In genomic region chr15:25739687-25740121, GRCh38 we compare ENCODE assay signal across 8 cellular contexts.
DNase-seq lines count a peak whose midpoint lies in the region; ATAC-seq, FAIRE-seq and TF ChIP-seq lines count a peak whose summit lies in the region.

No MANE protein-coding gene starts in this region.

- H3K36me3 ChIP-seq in HepG2 (replicated peaks in 1 of 2; ENCODE audit: control insufficient read depth in 1 of 2, insufficient read depth in 2 of 2, low read length in 2 of 2) (no peaks in the 10 kb centered on the region), right lobe of liver (no peaks in the 10 kb centered on the region)

- H3K9me3 Mint-ChIP-seq in activated T-helper 17 cell treated with anti-CD3 and anti-CD28 coated beads, Interleukin-2, amount 50 U/mL, for 72 hours, result no peaks in the 10 kb centered on the region

- CTCF ChIA-PET in HepG2 (lab: Yijun Ruan, JAX; ENCODE audit: low intra/inter-chr PET ratio, low total read pairs), result no interaction called here

- no peaks in the 10 kb centered on the region for H3K9me3 ChIP-seq in HepG2 (ENCODE audit: low read length)
- no peaks in the 10 kb centered on the region for H3K9me3 ChIP-seq in right lobe of liver

- ATAC-seq in HepG2 (peak; percentile 65), right lobe of liver (no peak), left lobe of liver (no peak), HG03521 (IDR thresholded peaks at IDR 0.05; ENCODE audit: unreplicated experiment) (no peak)
- ATAC-seq in activated T-helper 17 cell treated with anti-CD3 and anti-CD28 coated beads, Interleukin-2, amount 50 U/mL, for 72 hours (replicated peaks), result peak; percentile 83

- H3K27me3 ChIP-seq in HepG2 (ENCODE audit: control insufficient read depth in 1 of 2, insufficient read depth in 2 of 2, low read length in 2 of 2), result no peaks in the 10 kb centered on the region; a peak in 1 of 5 replicates
- H3K27me3 ChIP-seq in right lobe of liver, result no peaks in the 10 kb centered on the region

- no peaks in the 10 kb centered on the region for H3K27me3 Mint-ChIP-seq in activated T-helper 17 cell treated with anti-CD3 and anti-CD28 coated beads, Interleukin-2, amount 50 U/mL, for 72 hours

- DNase-seq in HepG2 (ENCODE audit: low spot score) (no peak), right lobe of liver (no peak), NCI-H1694 (lab: John Stamatoyannopoulos, UW) (peak; percentile 40), islet precursor cell (peak; percentile 57), OCI-M1 (lab: John Stamatoyannopoulos, UW) (no peak), left lobe of liver (ENCODE audit: low spot score) (no peak)

- H3K79me2 ChIP-seq in HepG2 (ENCODE audit: insufficient read depth, low read length), result no peaks in the 10 kb centered on the region

- TF ChIP-seq CTCF in HepG2 (CRISPR knock-in tag; IDR thresholded peaks at IDR 0.05) (peak; percentile 40), right lobe of liver (IDR thresholded peaks at IDR 0.05) (peak in 1 of 4 donors; percentile 19)

- TF ChIP-seq POLR2A in HepG2 (IDR thresholded peaks at IDR 0.05; ENCODE audit: insufficient read depth in 1 of 2, low read depth in 2 of 2, low read length in 2 of 2), result no peak
- TF ChIP-seq POLR2A in right lobe of liver (IDR thresholded peaks at IDR 0.05), result no peak

- FAIRE-seq in HepG2 (lab: Jason Lieb, UNC), result no peak

- H3K27ac ChIP-seq in HepG2 (ENCODE audit: extremely low read length, insufficient read depth, low read length) (no peak overlapping the region), right lobe of liver (no peak overlapping the region)

- BruUV-seq in HepG2 (replicated peaks; lab: Mats Ljungman, UMichigan), result no TSS peak

- H3K4me3 Mint-ChIP-seq in activated T-helper 17 cell treated with anti-CD3 and anti-CD28 coated beads, Interleukin-2, amount 50 U/mL, for 72 hours, result no peak overlapping the region

- WGBS in HepG2 (ENCODE audit: low lambda C conversion rate), result 55% methylated on average over 4 of the region's 7 CpGs
- WGBS in right lobe of liver (ENCODE audit: insufficient coverage, low coverage, low lambda C conversion rate, missing lambda C conversion rate), result 38% methylated on average over 4 of the region's 7 CpGs

- no peak overlapping the region for H3K4me2 ChIP-seq in HepG2 (ENCODE audit: low read depth, low read length)

- H3K27ac Mint-ChIP-seq in activated T-helper 17 cell treated with anti-CD3 and anti-CD28 coated beads, Interleukin-2, amount 50 U/mL, for 72 hours, result no peak overlapping the region

- no peak for TF ChIP-seq EP300 in HepG2 (IDR thresholded peaks at IDR 0.05; ENCODE audit: low read depth in 2 of 2, low read length in 2 of 2)
- TF ChIP-seq EP300 in HepG2 (CRISPR knock-in tag; IDR thresholded peaks at IDR 0.05; ENCODE audit: borderline replicate concordance), result no peak

- H3K9ac ChIP-seq in HepG2 (ENCODE audit: insufficient read depth, low read depth, low read length), result no peak overlapping the region

- peaks cover 14% of the 10 kb centered on the region for H3K36me3 Mint-ChIP-seq in activated T-helper 17 cell treated with anti-CD3 and anti-CD28 coated beads, Interleukin-2, amount 50 U/mL, for 72 hours (ENCODE audit: low read depth)

- no peak overlapping the region for H3K4me3 ChIP-seq in HepG2 (replicated peaks in 1 of 3; ENCODE audit: insufficient read depth in 1 of 3, low read depth in 2 of 3, low read length in 3 of 3)
- H3K4me3 ChIP-seq in right lobe of liver, result no peak overlapping the region

- H3K4me1 Mint-ChIP-seq in activated T-helper 17 cell treated with anti-CD3 and anti-CD28 coated beads, Interleukin-2, amount 50 U/mL, for 72 hours, result peaks cover 8% of the 10 kb centered on the region

- H3K4me1 ChIP-seq in HepG2 (ENCODE audit: insufficient read depth, low read length) (no peaks in the 10 kb centered on the region), right lobe of liver (no peaks in the 10 kb centered on the region)

- no peak overlapping the region for H2AFZ ChIP-seq in HepG2 (ENCODE audit: low read length)

- TF ChIP-seq RAD21 in HepG2 (CRISPR knock-in tag; IDR thresholded peaks at IDR 0.05), result no peak

- intact Hi-C loops in HepG2 (cut with micrococcal nuclease; ENCODE audit: unreplicated experiment) (no loop called here), right lobe of liver (cut with DNase I) (no loop called here)

- in situ Hi-C loops in HepG2 (cut with HindIII; ENCODE audit: extremely low pct_ligation_motif_present, low pct_unique_long_range_greater_than_20kb), result no loop called here

- H4K20me1 ChIP-seq in HepG2 (ENCODE audit: insufficient read depth, low read length), result no peaks in the 10 kb centered on the region

- POLR2A ChIA-PET in HepG2 (lab: Yijun Ruan, JAX), result no interaction called here

TF ChIP-seq in HepG2, 621 proteins besides CTCF, POLR2A, EP300 and RAD21:
- TF ChIP-seq KLF15 (CRISPR knock-in tag; IDR thresholded peaks at IDR 0.05; ENCODE audit: borderline replicate concordance) (no peak), STAG1 (CRISPR knock-in tag; IDR thresholded peaks at IDR 0.05) (peak; percentile 56)

Comparison
In these comparisons a context has a peak if more than half of its experiments do, and no peak if none do; other contexts are left out.
1. ATAC-seq: peak in HepG2 (single experiment) and activated T-helper 17 cell treated with anti-CD3 and anti-CD28 coated beads, Interleukin-2, amount 50 U/mL, for 72 hours (single experiment); none in right lobe of liver (0 of 4), left lobe of liver (single experiment) and HG03521 (single experiment).
2. DNase-seq: peak in NCI-H1694 (single experiment) and islet precursor cell (single experiment); none in HepG2 (single experiment), right lobe of liver (0 of 3), OCI-M1 (single experiment) and left lobe of liver (single experiment).